In genomic region chr18:59657012-59657411, GRCh38 we compare ENCODE assay signal across 20 cellular contexts. TPM values are rescaled to one million over a fixed set of nuclear protein-coding genes. Genes with fewer than 3 reads are reported as not detected.
DNase-seq lines count a peak whose midpoint lies in the region; ATAC-seq, FAIRE-seq and TF ChIP-seq lines count a peak whose summit lies in the region.
"Had no signal": no experiment of that assay in that cellular context is flagged by ENCODE, and none has a peak within 500 bp of the region (broad histone marks: within the 10 kb centered on the region; RNA-seq: fewer than 3 reads in every experiment).

No MANE protein-coding gene starts in this region.

- TF ChIP-seq CTCF in keratinocyte (optimal IDR thresholded peaks at IDR 0.05 in 1 of 3, IDR thresholded peaks at IDR 0.05 in 1 of 3, conservative IDR thresholded peaks at IDR 0.05 in 1 of 3; ENCODE audit: extremely low read depth in 1 of 3, insufficient read depth in 2 of 3, low read length in 3 of 3), result no peak

- no peaks in the 10 kb centered on the region for H3K36me3 ChIP-seq in keratinocyte (ENCODE audit: control insufficient read depth in 2 of 2, extremely low read depth in 1 of 2, insufficient read depth in 2 of 2, low read length in 2 of 2)
- H3K36me3 ChIP-seq: BLaER1 had no signal

- peaks cover 36% of the 10 kb centered on the region for H3K4me1 ChIP-seq in keratinocyte (ENCODE audit: control insufficient read depth, extremely low read depth, insufficient read depth, low read length)
- H3K4me1 ChIP-seq: BLaER1 had no signal

- H3K9me1 ChIP-seq in keratinocyte (ENCODE audit: control insufficient read depth, extremely low read depth, insufficient read depth, low read length), result no peaks in the 10 kb centered on the region

- H3K9me3 ChIP-seq in keratinocyte (ENCODE audit: control insufficient read depth, low read depth, low read length), result no peaks in the 10 kb centered on the region
- H3K9me3 ChIP-seq: BLaER1 had no signal

- no peak overlapping the region for H3K4me2 ChIP-seq in keratinocyte (ENCODE audit: control insufficient read depth, extremely low read depth, insufficient read depth, low read depth, low read length)
- H3K4me2 ChIP-seq: BLaER1, PC-9 had no signal

- no peaks in the 10 kb centered on the region for H4K20me1 ChIP-seq in keratinocyte (ENCODE audit: control insufficient read depth, extremely low read depth, insufficient read depth, low read length)
- H4K20me1 ChIP-seq: BLaER1 had no signal

- H3K27ac ChIP-seq in keratinocyte (ENCODE audit: control insufficient read depth, insufficient read depth, low read length), result no peak overlapping the region
- H3K27ac ChIP-seq: BLaER1, PC-9, RWPE1 had no signal

- DNase-seq in keratinocyte (ENCODE audit: low read depth, low spot score), result no peak
- no peak for DNase-seq in UCSD-AML1 (lab: John Stamatoyannopoulos, UW; ENCODE audit: unreplicated experiment)
- no peak for DNase-seq in glomerular visceral epithelial cell (ENCODE audit: extremely low spot score)
- no peak for DNase-seq in pons (ENCODE audit: low spot score)
- DNase-seq: Calu3; CD8-positive, alpha-beta T cell; NCI-H187 treated with DMSO at 0.1 percent for 48 hours; NCI-H2227 treated with DMSO at 0.1 percent for 48 hours; NCI-H510A treated with DMSO at 0.1 percent for 48 hours; PC-9; SIG-M5; T-cell had no signal

- no peak overlapping the region for H2AFZ ChIP-seq in keratinocyte (ENCODE audit: control insufficient read depth, low read length)
- H2AFZ ChIP-seq: PC-9 had no signal

- peak; percentile 75 for ATAC-seq in GM18868 (IDR thresholded peaks at IDR 0.05; ENCODE audit: unreplicated experiment)
- ATAC-seq in GM21717 (IDR thresholded peaks at IDR 0.05; ENCODE audit: unreplicated experiment), result peak; percentile 61
- ATAC-seq in HG03432 (IDR thresholded peaks at IDR 0.05; ENCODE audit: unreplicated experiment), result peak; percentile 67
- ATAC-seq in GM21737 (IDR thresholded peaks at IDR 0.05; ENCODE audit: unreplicated experiment), result no peak
- ATAC-seq: CD8-positive, alpha-beta T cell; SK-N-SH treated with all-trans-retinoic acid at 6 μM for 48 hours; T-cell had no signal

- peak; percentile 20 for FAIRE-seq in keratinocyte (lab: Jason Lieb, UNC)
- FAIRE-seq: H54 had no signal

- no peaks in the 10 kb centered on the region for H3K27me3 ChIP-seq in keratinocyte (ENCODE audit: control insufficient read depth, extremely low read depth, insufficient read depth, low read length)
- H3K27me3 ChIP-seq: BLaER1 had no signal

- no peak overlapping the region for H3K4me3 ChIP-seq in keratinocyte (ENCODE audit: control insufficient read depth in 2 of 3, extremely low read depth in 1 of 3, insufficient read depth in 2 of 3, low read depth in 1 of 3, low read length in 3 of 3)
- H3K4me3 ChIP-seq: BLaER1, PC-9 had no signal

- no peak overlapping the region for H3K9ac ChIP-seq in keratinocyte (ENCODE audit: control insufficient read depth, extremely low read depth, insufficient read depth, low read length)
- H3K9ac ChIP-seq: BLaER1 had no signal

- H3K79me2 ChIP-seq in keratinocyte (ENCODE audit: control insufficient read depth, insufficient read depth, low read length), result peaks cover 8% of the 10 kb centered on the region

- dilution Hi-C loops in keratinocyte (cut with MboI; ENCODE audit: extremely low pct_ligation_motif_present, low sequenced_read_pairs), result no loop called here

RNA-seq across cellular contexts. Expression of gene CCBE1, which starts 40.2 kb away (rescaled TPM):
- 12.9 to 26.6 TPM (median 20.1 TPM) in 3 replicates for polyA plus RNA-seq in keratinocyte
- polyA plus RNA-seq in keratinocyte (2011; ENCODE audit: low read depth), result 0.74 TPM
- 6.8 and 9.6 TPM in 2 replicates for polyA plus RNA-seq in keratinocyte (2011; cell fraction: cytosol; rRNA removed)
- 14.8 and 15.8 TPM in 2 replicates for polyA plus RNA-seq in keratinocyte (2011; cell fraction: nucleus; rRNA removed)
- polyA plus RNA-seq in keratinocyte (2012; ENCODE audit: low replicate concordance), result 2.0 and 22.9 TPM in 2 replicates
- polyA minus RNA-seq in keratinocyte, result 16.6 to 28.4 TPM (median 25.3 TPM) in 3 replicates
- 4.8 TPM for polyA minus RNA-seq in keratinocyte (2011; cell fraction: cytosol; rRNA and poly(A)+ RNA removed)
- polyA minus RNA-seq in keratinocyte (2011; cell fraction: nucleus; rRNA and poly(A)+ RNA removed), result 5.8 and 21.3 TPM in 2 replicates
